8 cellular contexts compared by ENCODE assay signal in genomic region chr10:75405201-75406143, GRCh38. TPM values are rescaled to one million over a fixed set of nuclear protein-coding genes. Genes with fewer than 3 reads are reported as not detected.
DNase-seq lines count a peak whose midpoint lies in the region; ATAC-seq, FAIRE-seq and TF ChIP-seq lines count a peak whose summit lies in the region.

No MANE protein-coding gene starts in this region.

- intact Hi-C loops in left ventricle myocardium inferior (cut with micrococcal nuclease) (loop anchor here (10.0 kb wide), 1 partner anchor 509 kb away; no protein-coding TSS in a partner anchor), Right ventricle myocardium inferior (cut with DNase I) (loop anchor here (5.0 kb wide), 1 partner anchor 142 kb away; no protein-coding TSS in a partner anchor), vagina (cut with DNase I) (loop anchor here (5.0 to 10.0 kb wide), 3 partner anchors 137 to 499 kb away; no protein-coding TSS in a partner anchor)

- TF ChIP-seq CTCF in left ventricle myocardium inferior (IDR thresholded peaks at IDR 0.05; ENCODE audit: borderline replicate concordance) (no peak), bronchial epithelial cell (IDR thresholded peaks at IDR 0.05; ENCODE audit: insufficient read depth, low read length, severe bottlenecking) (no peak), vagina (IDR thresholded peaks at IDR 0.05) (no peak)

- no peak overlapping the region for H3K23ac ChIP-seq in mesendoderm (ENCODE audit: low read length)

- no peak overlapping the region for H3K4me3 Mint-ChIP-seq in activated T-cell treated with anti-CD3 and anti-CD28 coated beads, Interleukin-2, amount 50 U/mL, for 72 hours

- peak overlapping the region; percentile 67 for H3K56ac ChIP-seq in mesendoderm (ENCODE audit: low read length)

- peaks cover 41% of the 10 kb centered on the region for H3K4me1 Mint-ChIP-seq in activated T-cell treated with anti-CD3 and anti-CD28 coated beads, Interleukin-2, amount 50 U/mL, for 72 hours (ENCODE audit: low read depth)

- no peaks in the 10 kb centered on the region for H3K9me3 Mint-ChIP-seq in activated T-cell treated with anti-CD3 and anti-CD28 coated beads, Interleukin-2, amount 50 U/mL, for 72 hours

- no peak overlapping the region for H2BK5ac ChIP-seq in mesendoderm (ENCODE audit: low read length)

- H3K4me2 ChIP-seq in mesendoderm (ENCODE audit: low read length): peak overlapping the region; percentile 71

- no peak overlapping the region for H3K4ac ChIP-seq in mesendoderm (ENCODE audit: low read depth, low read length)

- no peak overlapping the region for H2BK15ac ChIP-seq in mesendoderm (replicated peaks; ENCODE audit: low read depth)

- H3K4me1 ChIP-seq in left ventricle myocardium inferior: peaks cover 75% of the 10 kb centered on the region
- peaks cover 3% of the 10 kb centered on the region for H3K4me1 ChIP-seq in mesendoderm (ENCODE audit: control insufficient read depth, low read depth, low read length)
- H3K4me1 ChIP-seq in vagina: peaks cover 52% of the 10 kb centered on the region

- H3K36me3 Mint-ChIP-seq in activated T-cell treated with anti-CD3 and anti-CD28 coated beads, Interleukin-2, amount 50 U/mL, for 72 hours (ENCODE audit: insufficient read depth in 2 of 2): peaks cover 2 to 3% of the 10 kb centered on the region in 2 donors

- H3K79me2 ChIP-seq in mesendoderm (ENCODE audit: control insufficient read depth, insufficient read depth, low read length): no peaks in the 10 kb centered on the region

- H3K9me3 ChIP-seq in left ventricle myocardium inferior (replicated peaks) (no peaks in the 10 kb centered on the region), vagina (no peaks in the 10 kb centered on the region)

- no peaks in the 10 kb centered on the region for H3K36me3 ChIP-seq in left ventricle myocardium inferior
- H3K36me3 ChIP-seq in bronchial epithelial cell (ENCODE audit: control insufficient read depth, insufficient read depth, low read length): no peaks in the 10 kb centered on the region
- no peaks in the 10 kb centered on the region for H3K36me3 ChIP-seq in mesendoderm (ENCODE audit: control insufficient read depth, insufficient read depth, low read length)
- no peaks in the 10 kb centered on the region for H3K36me3 ChIP-seq in vagina

- H3K27ac ChIP-seq in left ventricle myocardium inferior (replicated peaks) (peak overlapping the region; percentile 97), mesendoderm (ENCODE audit: low read depth, low read length) (no peak overlapping the region), vagina (peak overlapping the region; percentile 99)

- ATAC-seq in Right ventricle myocardium inferior: no peak
- ATAC-seq in activated T-cell treated with anti-CD3 and anti-CD28 coated beads, Interleukin-2, amount 50 U/mL, for 72 hours (replicated peaks in 1 of 2): no peak
- no peak for ATAC-seq in HG03460 (IDR thresholded peaks at IDR 0.05; ENCODE audit: unreplicated experiment)

- no peak overlapping the region for H3K18ac ChIP-seq in mesendoderm (ENCODE audit: low read length)

- H3K79me1 ChIP-seq in mesendoderm (ENCODE audit: low read length): no peaks in the 10 kb centered on the region

- H3K27me3 ChIP-seq in left ventricle myocardium inferior (ENCODE audit: low read depth): peaks cover 8% of the 10 kb centered on the region
- H3K27me3 ChIP-seq in bronchial epithelial cell (ENCODE audit: control insufficient read depth, insufficient read depth, low read length): no peaks in the 10 kb centered on the region
- H3K27me3 ChIP-seq in mesendoderm (ENCODE audit: insufficient read depth, low read length, poor library complexity): peaks cover 47% of the 10 kb centered on the region
- H3K27me3 ChIP-seq in vagina: no peaks in the 10 kb centered on the region

- FAIRE-seq in bronchial epithelial cell (lab: Jason Lieb, UNC) (no peak), HTR-8/SVneo (lab: Jason Lieb, UNC) (no peak)

- DNase-seq in left ventricle myocardium inferior: no peak
- no peak for DNase-seq in Right ventricle myocardium inferior (ENCODE audit: missing footprints)
- no peak for DNase-seq in bronchial epithelial cell (ENCODE audit: low read depth)
- peak; percentile 87 for DNase-seq in mesendoderm
- no peak for DNase-seq in vagina (ENCODE audit: extremely low spot score in 2 of 2)
- DNase-seq in HTR-8/SVneo (ENCODE audit: insufficient read length, low spot score): no peak
- DNase-seq in activated T-cell treated with anti-CD3 and anti-CD28 coated beads, Interleukin-2, amount 50 U/mL, for 72 hours: no peak

- no peak overlapping the region for H4K8ac ChIP-seq in mesendoderm (ENCODE audit: low read depth, low read length)

- no CpG with 5 or more reads among the region's 57 CpGs for WGBS in mesendoderm (ENCODE audit: extremely low coverage, insufficient coverage, low lambda C conversion rate)

- H3K27ac Mint-ChIP-seq in activated T-cell treated with anti-CD3 and anti-CD28 coated beads, Interleukin-2, amount 50 U/mL, for 72 hours: no peak overlapping the region

- no peak overlapping the region for H2AK5ac ChIP-seq in mesendoderm (ENCODE audit: low read length)

- H4K5ac ChIP-seq in mesendoderm (ENCODE audit: low read length): no peak overlapping the region

- no peak overlapping the region for H2BK120ac ChIP-seq in mesendoderm (ENCODE audit: low read depth, low read length)

- TF ChIP-seq POLR2A in vagina (IDR thresholded peaks at IDR 0.05): no peak

- peak overlapping the region; percentile 93 for H3K4me3 ChIP-seq in left ventricle myocardium inferior
- peak overlapping the region; percentile 95 for H3K4me3 ChIP-seq in bronchial epithelial cell (ENCODE audit: low read depth, low read length)
- H3K4me3 ChIP-seq in mesendoderm (ENCODE audit: low read length): no peak overlapping the region
- peak overlapping the region; percentile 88 to 99 for H3K4me3 ChIP-seq in vagina

- peaks cover 64% of the 10 kb centered on the region for H3K27me3 Mint-ChIP-seq in activated T-cell treated with anti-CD3 and anti-CD28 coated beads, Interleukin-2, amount 50 U/mL, for 72 hours (ENCODE audit: low read depth)

- no peak overlapping the region for H3K9ac ChIP-seq in mesendoderm (ENCODE audit: low read length)

RNA-seq across cellular contexts. Expression of gene ZNF503, which starts 3.9 kb away (rescaled TPM):
- total RNA-seq in left ventricle myocardium inferior: 5.9 TPM
- total RNA-seq in Right ventricle myocardium inferior: 6.0 TPM
- total RNA-seq in bronchial epithelial cell: 2.1 and 2.6 TPM in 2 replicates
- polyA plus RNA-seq in mesendoderm (2013, experiment 1 of 2): 1.4 TPM
- 1.3 TPM for polyA plus RNA-seq in mesendoderm (2013, experiment 2 of 2)
- total RNA-seq in vagina: 24.6 TPM
- 1 to 10 TPM in 1 of 2 donors, under 1 TPM in 1; 0.50 to 1.3 TPM for total RNA-seq in activated T-cell treated with anti-CD3 and anti-CD28 coated beads, Interleukin-2, amount 50 U/mL, for 72 hours

RNA-seq across cellular contexts. Expression of gene LRMDA, which starts 26.0 kb away (rescaled TPM):
- total RNA-seq in left ventricle myocardium inferior (18.7 TPM), Right ventricle myocardium inferior (22.3 TPM), bronchial epithelial cell (1.6 and 3.1 TPM in 2 replicates), vagina (22.6 TPM)
- polyA plus RNA-seq in mesendoderm (2013, experiment 1 of 2): 0.17 TPM
- 0.69 TPM for polyA plus RNA-seq in mesendoderm (2013, experiment 2 of 2)
- total RNA-seq in activated T-cell treated with anti-CD3 and anti-CD28 coated beads, Interleukin-2, amount 50 U/mL, for 72 hours: not detected
